9 cellular contexts compared by ENCODE assay signal in genomic region chr11:62554377-62554776, GRCh38. TPM values are rescaled to one million over a fixed set of nuclear protein-coding genes. Genes with fewer than 3 reads are reported as not detected.
DNase-seq lines count a peak whose midpoint lies in the region; TF ChIP-seq lines count a peak whose summit lies in the region.
"Had no signal": no experiment of that assay in that cellular context is flagged by ENCODE, and none has a peak within 500 bp of the region (broad histone marks: within the 10 kb centered on the region; RNA-seq: fewer than 3 reads in every experiment).

No MANE protein-coding gene starts in this region.

- H3K4me1 ChIP-seq in hepatocyte (ENCODE audit: insufficient read depth) = peaks cover 62% of the 10 kb centered on the region
- peaks cover 69% of the 10 kb centered on the region for H3K4me1 ChIP-seq in stomach smooth muscle (ENCODE audit: control insufficient read depth, insufficient read depth, low read length)

- POLR2A ChIA-PET in activated CD4-positive, alpha-beta memory T cell treated with anti-CD3 and anti-CD28 coated beads for 36 hours (lab: Charles Lee) = interaction anchor here (0.6 to 9.1 kb wide), 7 partner anchors 12 to 287 kb away, joined by 3 to 188 read pairs (median 3); partner anchors contain the start of genes AHNAK, B3GAT3, C11orf98 and CSKMT

- H3K27me3 Mint-ChIP-seq in activated CD4-positive, alpha-beta memory T cell treated with anti-CD3 and anti-CD28 coated beads for 36 hours = peaks cover 2% of the 10 kb centered on the region

- WGBS in hepatocyte (ENCODE audit: low lambda C conversion rate, missing lambda C conversion rate) = 76% methylated on average over 2 of the region's 2 CpGs

- no peak overlapping the region for H3K4me3 ChIP-seq in hepatocyte
- peak overlapping the region; percentile 29 to 71 for H3K4me3 ChIP-seq in stomach smooth muscle (ENCODE audit: low read length in 2 of 2)

- peak overlapping the region; percentile 99 for H3K27ac ChIP-seq in hepatocyte
- H3K27ac ChIP-seq in stomach smooth muscle (ENCODE audit: low read length) = peak overlapping the region; percentile 99

- peak; percentile 56 for DNase-seq in NCI-H82 (lab: John Stamatoyannopoulos, UW)
- DNase-seq in NCI-H82 treated with DMSO at 0.1 percent for 48 hours (lab: John Stamatoyannopoulos, UW; ENCODE audit: unreplicated experiment) = no peak
- DNase-seq in activated CD4-positive, alpha-beta memory T cell treated with anti-CD3 and anti-CD28 coated beads for 36 hours = no peak
- DNase-seq in hepatocyte (ENCODE audit: low spot score) = no peak
- no peak for DNase-seq in medulla oblongata (ENCODE audit: extremely low spot score)
- DNase-seq in stimulated activated CD4-positive, alpha-beta T cell treated with anti-CD3 and anti-CD28 coated beads, Interleukin-15, amount 100 ng/mL, for 24 hours = no peak
- no peak for DNase-seq in COLO829 (ENCODE audit: low spot score)
- DNase-seq: stimulated activated CD4-positive, alpha-beta T cell treated with anti-CD3 and anti-CD28 coated beads, Interleukin-2, amount 100 ng/mL, for 48 hours had no signal

- intact Hi-C loops in activated CD4-positive, alpha-beta memory T cell treated with anti-CD3 and anti-CD28 coated beads for 36 hours (cut with micrococcal nuclease) = loop anchor here (5.0 kb wide), 1 partner anchor 587 kb away; the partner anchor contains the start of gene FTH1

- H4K20me1 ChIP-seq in hepatocyte (ENCODE audit: insufficient read depth, poor library complexity, severe bottlenecking) = no peaks in the 10 kb centered on the region

- no peaks in the 10 kb centered on the region for H3K9me2 ChIP-seq in hepatocyte (replicated peaks; ENCODE audit: insufficient read depth)

- H3K4me2 ChIP-seq in hepatocyte = no peak overlapping the region

- H2AFZ ChIP-seq in hepatocyte = no peak overlapping the region

- H3K36me3 Mint-ChIP-seq in activated CD4-positive, alpha-beta memory T cell treated with anti-CD3 and anti-CD28 coated beads for 36 hours = peaks cover 12% of the 10 kb centered on the region

- H3K4me3 Mint-ChIP-seq in activated CD4-positive, alpha-beta memory T cell treated with anti-CD3 and anti-CD28 coated beads for 36 hours = peak overlapping the region; percentile 10

- H3K27me3 ChIP-seq in hepatocyte (no peaks in the 10 kb centered on the region), stomach smooth muscle (ENCODE audit: control insufficient read depth in 1 of 2, insufficient read depth in 2 of 2, low read length in 2 of 2) (no peaks in the 10 kb centered on the region)

- H3K79me2 ChIP-seq in hepatocyte = peaks cover 10% of the 10 kb centered on the region

- H3K9me3 Mint-ChIP-seq in activated CD4-positive, alpha-beta memory T cell treated with anti-CD3 and anti-CD28 coated beads for 36 hours = no peaks in the 10 kb centered on the region

- peak overlapping the region in 1 of 2 donors; percentile 89 for H3K9ac ChIP-seq in stomach smooth muscle (ENCODE audit: low read length in 2 of 2)

- H3K27ac Mint-ChIP-seq in activated CD4-positive, alpha-beta memory T cell treated with anti-CD3 and anti-CD28 coated beads for 36 hours = peak overlapping the region; percentile 83

- CTCF ChIA-PET in activated CD4-positive, alpha-beta memory T cell treated with anti-CD3 and anti-CD28 coated beads for 36 hours (lab: Charles Lee) = interaction anchor here (4.7 to 6.7 kb wide), 2 partner anchors 12 to 129 kb away, joined by 36 to 123 read pairs; no protein-coding TSS in a partner anchor

- no peaks in the 10 kb centered on the region for H3K9me3 ChIP-seq in hepatocyte (ENCODE audit: low read depth)
- no peaks in the 10 kb centered on the region for H3K9me3 ChIP-seq in stomach smooth muscle (ENCODE audit: control insufficient read depth in 2 of 2, low read length in 2 of 2)

- H3K4me1 Mint-ChIP-seq in activated CD4-positive, alpha-beta memory T cell treated with anti-CD3 and anti-CD28 coated beads for 36 hours (ENCODE audit: low read depth) = peaks cover 93% of the 10 kb centered on the region

- H3K36me3 ChIP-seq in hepatocyte (replicated peaks; ENCODE audit: insufficient read depth, low read depth) (no peaks in the 10 kb centered on the region), stomach smooth muscle (ENCODE audit: control insufficient read depth in 2 of 2, insufficient read depth in 2 of 2, low read length in 2 of 2) (peaks cover 7% of the 10 kb centered on the region in 2 donors)

- TF ChIP-seq CTCF in hepatocyte (IDR thresholded peaks at IDR 0.05; ENCODE audit: poor library complexity) = no peak

RNA-seq across cellular contexts. Expression of gene AHNAK, which starts 7.8 kb away (rescaled TPM):
- total RNA-seq in activated CD4-positive, alpha-beta memory T cell treated with anti-CD3 and anti-CD28 coated beads for 36 hours = 10 to 100 TPM; 83.7 to 85.2 TPM
- total RNA-seq in hepatocyte = 218 and 237 TPM in 2 replicates
- polyA plus RNA-seq in hepatocyte = 38.0 and 47.6 TPM in 2 replicates

RNA-seq across cellular contexts. Expression of gene EEF1G, which starts 19.3 kb away (rescaled TPM):
- total RNA-seq in activated CD4-positive, alpha-beta memory T cell treated with anti-CD3 and anti-CD28 coated beads for 36 hours = 1,000 to 10,000 TPM; 1,956 to 1,989 TPM
- 1,612 and 1,634 TPM in 2 replicates for total RNA-seq in hepatocyte
- polyA plus RNA-seq in hepatocyte = 501 and 526 TPM in 2 replicates

RNA-seq across cellular contexts. Expression of gene TUT1, which starts 36.9 kb away (rescaled TPM):
- 10 to 100 TPM; 32.7 to 34.2 TPM for total RNA-seq in activated CD4-positive, alpha-beta memory T cell treated with anti-CD3 and anti-CD28 coated beads for 36 hours
- total RNA-seq in hepatocyte = 6.7 and 11.7 TPM in 2 replicates
- 14.2 and 16.5 TPM in 2 replicates for polyA plus RNA-seq in hepatocyte

RNA-seq across cellular contexts. Expression of gene MTA2, which starts 47.3 kb away (rescaled TPM):
- 100 to 1,000 TPM; 166 to 167 TPM for total RNA-seq in activated CD4-positive, alpha-beta memory T cell treated with anti-CD3 and anti-CD28 coated beads for 36 hours
- 46.8 and 53.1 TPM in 2 replicates for total RNA-seq in hepatocyte
- 17.1 and 25.6 TPM in 2 replicates for polyA plus RNA-seq in hepatocyte

RNA-seq across cellular contexts. Expression of gene EML3, which starts 58.2 kb away (rescaled TPM):
- 100 to 1,000 TPM; 113 to 116 TPM for total RNA-seq in activated CD4-positive, alpha-beta memory T cell treated with anti-CD3 and anti-CD28 coated beads for 36 hours
- 18.3 and 21.6 TPM in 2 replicates for total RNA-seq in hepatocyte
- 22.6 and 51.0 TPM in 2 replicates for polyA plus RNA-seq in hepatocyte
